Comparison of ENCODE assay signal across 18 cellular contexts in the genomic region with DNA sequence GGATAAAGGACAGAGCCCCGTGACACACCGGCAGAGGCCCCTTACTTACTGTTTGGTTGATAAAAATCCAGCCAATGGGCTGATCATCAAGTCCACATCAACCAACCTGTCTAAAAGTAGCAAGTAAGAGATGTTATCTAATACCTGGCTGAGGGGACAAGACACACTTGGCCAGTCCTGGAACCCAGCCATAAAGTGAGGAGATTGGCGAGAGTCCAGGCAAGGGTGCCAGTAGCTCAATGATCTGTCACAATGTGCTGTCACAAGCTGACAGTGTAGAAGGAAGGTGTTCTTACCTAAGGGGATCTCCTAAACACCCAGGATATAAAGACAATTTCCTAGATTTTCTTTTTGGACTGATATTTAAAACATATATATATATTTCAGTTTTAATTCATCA.
"Had no signal": no experiment of that assay in that cellular context is flagged by ENCODE, and none has a peak within 500 bp of the region (broad histone marks: within the 10 kb centered on the region; RNA-seq: fewer than 3 reads in every experiment).

No MANE protein-coding gene starts in this region.

- H3K4me1 ChIP-seq: esophagus muscularis mucosa, gastrocnemius medialis, right atrium auricular region, tibial artery, upper lobe of left lung, uterus had no signal

- H3K4me3 ChIP-seq: esophagus muscularis mucosa, gastrocnemius medialis, right atrium auricular region, smooth muscle cell, tibial artery, upper lobe of left lung, uterus had no signal

- H3K27ac Mint-ChIP-seq: immature natural killer cell; naive thymus-derived CD8-positive, alpha-beta T cell had no signal

- H3K36me3 ChIP-seq: esophagus muscularis mucosa, gastrocnemius medialis, right atrium auricular region, upper lobe of left lung, uterus had no signal

- FAIRE-seq: kidney had no signal

- H3K4me3 Mint-ChIP-seq: immature natural killer cell; naive thymus-derived CD8-positive, alpha-beta T cell had no signal

- H3K27ac ChIP-seq: epithelial cell of prostate, esophagus muscularis mucosa, gastrocnemius medialis, right atrium auricular region, tibial artery, upper lobe of left lung, uterus had no signal

- DNase-seq: effector memory CD4-positive, alpha-beta T cell; gastrocnemius medialis; glutamatergic neuron; immature natural killer cell; kidney; left colon; mesendoderm; naive thymus-derived CD8-positive, alpha-beta T cell; posterior cingulate gyrus; stimulated activated CD4-positive, alpha-beta T cell treated with anti-CD3 and anti-CD28 coated beads, Interleukin-2, amount 100 ng/mL, for 48 hours; stimulated activated naive CD4-positive, alpha-beta T cell treated with Interleukin-2 at 50 U/mL for 16 hours; tibial artery; upper lobe of left lung; uterus had no signal

- ATAC-seq: gastrocnemius medialis; left colon; naive thymus-derived CD8-positive, alpha-beta T cell had no signal

- H3K27me3 ChIP-seq: esophagus muscularis mucosa, gastrocnemius medialis, right atrium auricular region, tibial artery, upper lobe of left lung, uterus had no signal

- H3K9me3 ChIP-seq: gastrocnemius medialis, uterus had no signal

- H3K4me1 Mint-ChIP-seq: immature natural killer cell; naive thymus-derived CD8-positive, alpha-beta T cell had no signal

- H3K4me2 ChIP-seq: smooth muscle cell had no signal
